Comparison of ENCODE assay signal across 25 cellular contexts in genomic region chr1:157081717-157082116, GRCh38. TPM values are rescaled to one million over a fixed set of nuclear protein-coding genes. Genes with fewer than 3 reads are reported as not detected.
DNase-seq lines count a peak whose midpoint lies in the region; ATAC-seq lines count a peak whose summit lies in the region.
"Had no signal": no experiment of that assay in that cellular context is flagged by ENCODE, and none has a peak within 500 bp of the region (broad histone marks: within the 10 kb centered on the region; RNA-seq: fewer than 3 reads in every experiment).

No MANE protein-coding gene starts in this region.

- DNase-seq in activated CD8-positive, alpha-beta memory T cell treated with anti-CD3 and anti-CD28 coated beads, Interleukin-2, amount 50 U/mL, for 48 hours: peak; percentile 8
- DNase-seq in activated CD8-positive, alpha-beta memory T cell treated with anti-CD3 and anti-CD28 coated beads for 24 hours: no peak
- DNase-seq in NCI-H69 (lab: John Stamatoyannopoulos, UW): peak; percentile 68
- peak; percentile 0 for DNase-seq in left lobe of liver (ENCODE audit: low spot score)
- DNase-seq in activated CD4-positive, alpha-beta T cell treated with anti-CD3 and anti-CD28 coated beads, Interleukin-2, amount 50 U/mL, for 1 hour: no peak
- DNase-seq in stimulated activated naive CD4-positive, alpha-beta T cell treated with Interleukin-2 at 50 U/mL for 16 hours (lab: John Stamatoyannopoulos, UW): no peak
- no peak for DNase-seq in NCI-H2081 (lab: John Stamatoyannopoulos, UW)
- DNase-seq: CD4-positive, alpha-beta T cell; COR-L47; DMS79; EL; GF-D8; Kasumi-1; NCI-H1092 treated with DMSO at 0.1 percent for 48 hours; NCI-H146; NCI-H1930; NCI-H526 treated with DMSO at 0.1 percent for 48 hours; SHP77 had no signal

- no peak for ATAC-seq in left lobe of liver
- ATAC-seq: K562 had no signal

RNA-seq across cellular contexts. Expression of gene ETV3L, which starts 17.9 kb away (rescaled TPM):
- not detected for total RNA-seq in left lobe of liver
- total RNA-seq: A172; CD4-positive, alpha-beta T cell; H4; HT-29; K562; M059J; NCI-H460; SK-MEL-5 had no signal

RNA-seq across cellular contexts. Expression of gene ARHGEF11, which starts 36.2 kb away (rescaled TPM):
- 12.3 TPM for total RNA-seq in left lobe of liver

RNA-seq across cellular contexts. Expression of gene ETV3, which starts 56.5 kb away (rescaled TPM):
- 6.0 TPM for total RNA-seq in left lobe of liver

Comparison
In these comparisons a context has a peak if more than half of its experiments do, and no peak if none do; other contexts are left out.
1. DNase-seq: peak in activated CD8-positive, alpha-beta memory T cell treated with anti-CD3 and anti-CD28 coated beads, Interleukin-2, amount 50 U/mL, for 48 hours (single experiment), NCI-H69 (single experiment) and left lobe of liver (single experiment); none in activated CD8-positive, alpha-beta memory T cell treated with anti-CD3 and anti-CD28 coated beads for 24 hours (single experiment), activated CD4-positive, alpha-beta T cell treated with anti-CD3 and anti-CD28 coated beads, Interleukin-2, amount 50 U/mL, for 1 hour (single experiment), stimulated activated naive CD4-positive, alpha-beta T cell treated with Interleukin-2 at 50 U/mL for 16 hours (single experiment) and NCI-H2081 (0 of 2).